2 cellular contexts compared by ENCODE assay signal in the genomic region with DNA sequence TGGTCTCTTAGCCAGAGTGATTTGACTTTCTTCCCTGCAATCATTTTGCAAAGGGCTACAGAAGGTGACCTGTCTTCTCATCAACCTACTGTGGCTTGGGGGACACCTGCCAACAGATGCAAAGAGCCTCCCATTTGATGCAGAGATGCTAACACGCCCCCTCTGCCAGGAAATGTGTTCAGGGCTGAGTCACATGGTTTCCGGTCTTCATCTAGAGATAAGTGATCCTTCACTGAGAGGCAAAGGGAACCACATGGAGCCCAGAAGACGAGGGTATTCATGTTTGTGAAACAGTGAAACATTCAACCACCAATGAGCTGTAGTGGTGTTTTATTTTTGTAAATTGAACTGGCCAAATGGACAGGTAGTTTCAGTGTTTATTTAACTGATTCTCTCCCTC.
A peak's percentile ranks its signal among the peaks of the same experiment; 100 is the strongest.
TF ChIP-seq lines count a peak whose summit lies in the region.

No MANE protein-coding gene starts in this region.

TF ChIP-seq in K562, 482 proteins besides CTCF, POLR2A, EP300 and RAD21 (continued from another document and continues in another):
- TF ChIP-seq, protein P1, sequence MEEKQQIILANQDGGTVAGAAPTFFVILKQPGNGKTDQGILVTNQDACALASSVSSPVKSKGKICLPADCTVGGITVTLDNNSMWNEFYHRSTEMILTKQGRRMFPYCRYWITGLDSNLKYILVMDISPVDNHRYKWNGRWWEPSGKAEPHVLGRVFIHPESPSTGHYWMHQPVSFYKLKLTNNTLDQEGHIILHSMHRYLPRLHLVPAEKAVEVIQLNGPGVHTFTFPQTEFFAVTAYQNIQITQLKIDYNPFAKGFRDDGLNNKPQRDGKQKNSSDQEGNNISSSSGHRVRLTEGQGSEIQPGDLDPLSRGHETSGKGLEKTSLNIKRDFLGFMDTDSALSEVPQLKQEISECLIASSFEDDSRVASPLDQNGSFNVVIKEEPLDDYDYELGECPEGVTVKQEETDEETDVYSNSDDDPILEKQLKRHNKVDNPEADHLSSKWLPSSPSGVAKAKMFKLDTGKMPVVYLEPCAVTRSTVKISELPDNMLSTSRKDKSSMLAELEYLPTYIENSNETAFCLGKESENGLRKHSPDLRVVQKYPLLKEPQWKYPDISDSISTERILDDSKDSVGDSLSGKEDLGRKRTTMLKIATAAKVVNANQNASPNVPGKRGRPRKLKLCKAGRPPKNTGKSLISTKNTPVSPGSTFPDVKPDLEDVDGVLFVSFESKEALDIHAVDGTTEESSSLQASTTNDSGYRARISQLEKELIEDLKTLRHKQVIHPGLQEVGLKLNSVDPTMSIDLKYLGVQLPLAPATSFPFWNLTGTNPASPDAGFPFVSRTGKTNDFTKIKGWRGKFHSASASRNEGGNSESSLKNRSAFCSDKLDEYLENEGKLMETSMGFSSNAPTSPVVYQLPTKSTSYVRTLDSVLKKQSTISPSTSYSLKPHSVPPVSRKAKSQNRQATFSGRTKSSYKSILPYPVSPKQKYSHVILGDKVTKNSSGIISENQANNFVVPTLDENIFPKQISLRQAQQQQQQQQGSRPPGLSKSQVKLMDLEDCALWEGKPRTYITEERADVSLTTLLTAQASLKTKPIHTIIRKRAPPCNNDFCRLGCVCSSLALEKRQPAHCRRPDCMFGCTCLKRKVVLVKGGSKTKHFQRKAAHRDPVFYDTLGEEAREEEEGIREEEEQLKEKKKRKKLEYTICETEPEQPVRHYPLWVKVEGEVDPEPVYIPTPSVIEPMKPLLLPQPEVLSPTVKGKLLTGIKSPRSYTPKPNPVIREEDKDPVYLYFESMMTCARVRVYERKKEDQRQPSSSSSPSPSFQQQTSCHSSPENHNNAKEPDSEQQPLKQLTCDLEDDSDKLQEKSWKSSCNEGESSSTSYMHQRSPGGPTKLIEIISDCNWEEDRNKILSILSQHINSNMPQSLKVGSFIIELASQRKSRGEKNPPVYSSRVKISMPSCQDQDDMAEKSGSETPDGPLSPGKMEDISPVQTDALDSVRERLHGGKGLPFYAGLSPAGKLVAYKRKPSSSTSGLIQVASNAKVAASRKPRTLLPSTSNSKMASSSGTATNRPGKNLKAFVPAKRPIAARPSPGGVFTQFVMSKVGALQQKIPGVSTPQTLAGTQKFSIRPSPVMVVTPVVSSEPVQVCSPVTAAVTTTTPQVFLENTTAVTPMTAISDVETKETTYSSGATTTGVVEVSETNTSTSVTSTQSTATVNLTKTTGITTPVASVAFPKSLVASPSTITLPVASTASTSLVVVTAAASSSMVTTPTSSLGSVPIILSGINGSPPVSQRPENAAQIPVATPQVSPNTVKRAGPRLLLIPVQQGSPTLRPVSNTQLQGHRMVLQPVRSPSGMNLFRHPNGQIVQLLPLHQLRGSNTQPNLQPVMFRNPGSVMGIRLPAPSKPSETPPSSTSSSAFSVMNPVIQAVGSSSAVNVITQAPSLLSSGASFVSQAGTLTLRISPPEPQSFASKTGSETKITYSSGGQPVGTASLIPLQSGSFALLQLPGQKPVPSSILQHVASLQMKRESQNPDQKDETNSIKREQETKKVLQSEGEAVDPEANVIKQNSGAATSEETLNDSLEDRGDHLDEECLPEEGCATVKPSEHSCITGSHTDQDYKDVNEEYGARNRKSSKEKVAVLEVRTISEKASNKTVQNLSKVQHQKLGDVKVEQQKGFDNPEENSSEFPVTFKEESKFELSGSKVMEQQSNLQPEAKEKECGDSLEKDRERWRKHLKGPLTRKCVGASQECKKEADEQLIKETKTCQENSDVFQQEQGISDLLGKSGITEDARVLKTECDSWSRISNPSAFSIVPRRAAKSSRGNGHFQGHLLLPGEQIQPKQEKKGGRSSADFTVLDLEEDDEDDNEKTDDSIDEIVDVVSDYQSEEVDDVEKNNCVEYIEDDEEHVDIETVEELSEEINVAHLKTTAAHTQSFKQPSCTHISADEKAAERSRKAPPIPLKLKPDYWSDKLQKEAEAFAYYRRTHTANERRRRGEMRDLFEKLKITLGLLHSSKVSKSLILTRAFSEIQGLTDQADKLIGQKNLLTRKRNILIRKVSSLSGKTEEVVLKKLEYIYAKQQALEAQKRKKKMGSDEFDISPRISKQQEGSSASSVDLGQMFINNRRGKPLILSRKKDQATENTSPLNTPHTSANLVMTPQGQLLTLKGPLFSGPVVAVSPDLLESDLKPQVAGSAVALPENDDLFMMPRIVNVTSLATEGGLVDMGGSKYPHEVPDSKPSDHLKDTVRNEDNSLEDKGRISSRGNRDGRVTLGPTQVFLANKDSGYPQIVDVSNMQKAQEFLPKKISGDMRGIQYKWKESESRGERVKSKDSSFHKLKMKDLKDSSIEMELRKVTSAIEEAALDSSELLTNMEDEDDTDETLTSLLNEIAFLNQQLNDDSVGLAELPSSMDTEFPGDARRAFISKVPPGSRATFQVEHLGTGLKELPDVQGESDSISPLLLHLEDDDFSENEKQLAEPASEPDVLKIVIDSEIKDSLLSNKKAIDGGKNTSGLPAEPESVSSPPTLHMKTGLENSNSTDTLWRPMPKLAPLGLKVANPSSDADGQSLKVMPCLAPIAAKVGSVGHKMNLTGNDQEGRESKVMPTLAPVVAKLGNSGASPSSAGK (IDR thresholded peaks at IDR 0.05): peak; percentile 29; the same call in 1 of the 2 replicates
- TF ChIP-seq, protein P2, sequence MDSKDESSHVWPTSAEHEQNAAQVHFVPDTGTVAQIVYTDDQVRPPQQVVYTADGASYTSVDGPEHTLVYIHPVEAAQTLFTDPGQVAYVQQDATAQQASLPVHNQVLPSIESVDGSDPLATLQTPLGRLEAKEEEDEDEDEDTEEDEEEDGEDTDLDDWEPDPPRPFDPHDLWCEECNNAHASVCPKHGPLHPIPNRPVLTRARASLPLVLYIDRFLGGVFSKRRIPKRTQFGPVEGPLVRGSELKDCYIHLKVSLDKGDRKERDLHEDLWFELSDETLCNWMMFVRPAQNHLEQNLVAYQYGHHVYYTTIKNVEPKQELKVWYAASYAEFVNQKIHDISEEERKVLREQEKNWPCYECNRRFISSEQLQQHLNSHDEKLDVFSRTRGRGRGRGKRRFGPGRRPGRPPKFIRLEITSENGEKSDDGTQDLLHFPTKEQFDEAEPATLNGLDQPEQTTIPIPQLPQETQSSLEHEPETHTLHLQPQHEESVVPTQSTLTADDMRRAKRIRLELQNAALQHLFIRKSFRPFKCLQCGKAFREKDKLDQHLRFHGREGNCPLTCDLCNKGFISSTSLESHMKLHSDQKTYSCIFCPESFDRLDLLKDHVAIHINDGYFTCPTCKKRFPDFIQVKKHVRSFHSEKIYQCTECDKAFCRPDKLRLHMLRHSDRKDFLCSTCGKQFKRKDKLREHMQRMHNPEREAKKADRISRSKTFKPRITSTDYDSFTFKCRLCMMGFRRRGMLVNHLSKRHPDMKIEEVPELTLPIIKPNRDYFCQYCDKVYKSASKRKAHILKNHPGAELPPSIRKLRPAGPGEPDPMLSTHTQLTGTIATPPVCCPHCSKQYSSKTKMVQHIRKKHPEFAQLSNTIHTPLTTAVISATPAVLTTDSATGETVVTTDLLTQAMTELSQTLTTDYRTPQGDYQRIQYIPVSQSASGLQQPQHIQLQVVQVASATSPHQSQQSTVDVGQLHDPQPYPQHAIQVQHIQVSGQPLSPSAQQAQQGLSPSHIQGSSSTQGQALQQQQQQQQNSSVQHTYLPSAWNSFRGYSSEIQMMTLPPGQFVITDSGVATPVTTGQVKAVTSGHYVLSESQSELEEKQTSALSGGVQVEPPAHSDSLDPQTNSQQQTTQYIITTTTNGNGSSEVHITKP (IDR thresholded peaks at IDR 0.05; ENCODE audit: partially characterized antibody): no peak

TF ChIP-seq in SK-N-SH treated with all-trans-retinoic acid at 6 μM for 48 hours, 23 proteins besides CTCF, POLR2A, EP300 and RAD21 (continued from another document):
- TF ChIP-seq, protein P3, sequence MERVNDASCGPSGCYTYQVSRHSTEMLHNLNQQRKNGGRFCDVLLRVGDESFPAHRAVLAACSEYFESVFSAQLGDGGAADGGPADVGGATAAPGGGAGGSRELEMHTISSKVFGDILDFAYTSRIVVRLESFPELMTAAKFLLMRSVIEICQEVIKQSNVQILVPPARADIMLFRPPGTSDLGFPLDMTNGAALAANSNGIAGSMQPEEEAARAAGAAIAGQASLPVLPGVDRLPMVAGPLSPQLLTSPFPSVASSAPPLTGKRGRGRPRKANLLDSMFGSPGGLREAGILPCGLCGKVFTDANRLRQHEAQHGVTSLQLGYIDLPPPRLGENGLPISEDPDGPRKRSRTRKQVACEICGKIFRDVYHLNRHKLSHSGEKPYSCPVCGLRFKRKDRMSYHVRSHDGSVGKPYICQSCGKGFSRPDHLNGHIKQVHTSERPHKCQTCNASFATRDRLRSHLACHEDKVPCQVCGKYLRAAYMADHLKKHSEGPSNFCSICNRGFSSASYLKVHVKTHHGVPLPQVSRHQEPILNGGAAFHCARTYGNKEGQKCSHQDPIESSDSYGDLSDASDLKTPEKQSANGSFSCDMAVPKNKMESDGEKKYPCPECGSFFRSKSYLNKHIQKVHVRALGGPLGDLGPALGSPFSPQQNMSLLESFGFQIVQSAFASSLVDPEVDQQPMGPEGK (CRISPR knock-in tag; IDR thresholded peaks at IDR 0.05; ENCODE audit: borderline replicate concordance): no peak
